In genomic region chr12:75892779-75893408, GRCh38 we compare ENCODE assay signal across 11 cellular contexts.
DNase-seq lines count a peak whose midpoint lies in the region; ATAC-seq lines count a peak whose summit lies in the region.
"Had no signal": no experiment of that assay in that cellular context is flagged by ENCODE, and none has a peak within 500 bp of the region (broad histone marks: within the 10 kb centered on the region; RNA-seq: fewer than 3 reads in every experiment).

No MANE protein-coding gene starts in this region.

- no peaks in the 10 kb centered on the region for H3K9me3 Mint-ChIP-seq in activated T-helper 17 cell treated with anti-CD3 and anti-CD28 coated beads, Interleukin-2, amount 50 U/mL, for 72 hours

- H3K27ac Mint-ChIP-seq in activated T-helper 17 cell treated with anti-CD3 and anti-CD28 coated beads, Interleukin-2, amount 50 U/mL, for 72 hours = peak overlapping the region; percentile 28
- H3K27ac Mint-ChIP-seq: activated naive CD8-positive, alpha-beta T cell treated with anti-CD3 and anti-CD28 coated beads, Interleukin-2, amount 10 ng/mL, durations not matched to agents 7 days and 5 days had no signal

- H3K27me3 Mint-ChIP-seq in activated T-helper 17 cell treated with anti-CD3 and anti-CD28 coated beads, Interleukin-2, amount 50 U/mL, for 72 hours = peaks cover 11% of the 10 kb centered on the region

- H3K36me3 Mint-ChIP-seq in activated T-helper 17 cell treated with anti-CD3 and anti-CD28 coated beads, Interleukin-2, amount 50 U/mL, for 72 hours (ENCODE audit: low read depth) = no peaks in the 10 kb centered on the region
- H3K36me3 Mint-ChIP-seq: activated naive CD8-positive, alpha-beta T cell treated with anti-CD3 and anti-CD28 coated beads, Interleukin-2, amount 10 ng/mL, durations not matched to agents 7 days and 5 days had no signal

- ATAC-seq in activated T-helper 17 cell treated with anti-CD3 and anti-CD28 coated beads, Interleukin-2, amount 50 U/mL, for 72 hours (replicated peaks) = no peak
- ATAC-seq in HG02981 (IDR thresholded peaks at IDR 0.05; ENCODE audit: unreplicated experiment) = no peak

- no peak overlapping the region for H3K4me3 Mint-ChIP-seq in activated T-helper 17 cell treated with anti-CD3 and anti-CD28 coated beads, Interleukin-2, amount 50 U/mL, for 72 hours
- H3K4me3 Mint-ChIP-seq: activated naive CD8-positive, alpha-beta T cell treated with anti-CD3 and anti-CD28 coated beads, Interleukin-2, amount 10 ng/mL, durations not matched to agents 7 days and 5 days had no signal

- no peaks in the 10 kb centered on the region for H3K4me1 Mint-ChIP-seq in activated T-helper 17 cell treated with anti-CD3 and anti-CD28 coated beads, Interleukin-2, amount 50 U/mL, for 72 hours
- H3K4me1 Mint-ChIP-seq: activated naive CD8-positive, alpha-beta T cell treated with anti-CD3 and anti-CD28 coated beads, Interleukin-2, amount 10 ng/mL, durations not matched to agents 7 days and 5 days had no signal

- DNase-seq in AG08396 (ENCODE audit: low spot score) (peak; percentile 46), HT1080 (ENCODE audit: low read depth) (peak; percentile 20), iPS-NIHi7 (ENCODE audit: extremely low spot score) (peak; percentile 47), NOMO-1 (lab: John Stamatoyannopoulos, UW; ENCODE audit: unreplicated experiment in 2 of 2) (no peak), SKM-1 treated with dmso at 0.1 percent for 144 hours (lab: John Stamatoyannopoulos, UW; ENCODE audit: unreplicated experiment) (no peak), NCI-H146 treated with DMSO at 0.1 percent for 48 hours (lab: John Stamatoyannopoulos, UW; ENCODE audit: unreplicated experiment) (no peak)
- DNase-seq: activated naive CD8-positive, alpha-beta T cell treated with anti-CD3 and anti-CD28 coated beads, Interleukin-2, amount 10 ng/mL, durations not matched to agents 7 days and 5 days; NCI-H2029; tibial artery had no signal

Comparison
In these comparisons a context has a peak if more than half of its experiments do, and no peak if none do; other contexts are left out.
1. DNase-seq: peak in AG08396 (single experiment), HT1080 (single experiment) and iPS-NIHi7 (single experiment); none in NOMO-1 (0 of 2), SKM-1 treated with dmso at 0.1 percent for 144 hours (single experiment) and NCI-H146 treated with DMSO at 0.1 percent for 48 hours (single experiment).